In the genomic region with DNA sequence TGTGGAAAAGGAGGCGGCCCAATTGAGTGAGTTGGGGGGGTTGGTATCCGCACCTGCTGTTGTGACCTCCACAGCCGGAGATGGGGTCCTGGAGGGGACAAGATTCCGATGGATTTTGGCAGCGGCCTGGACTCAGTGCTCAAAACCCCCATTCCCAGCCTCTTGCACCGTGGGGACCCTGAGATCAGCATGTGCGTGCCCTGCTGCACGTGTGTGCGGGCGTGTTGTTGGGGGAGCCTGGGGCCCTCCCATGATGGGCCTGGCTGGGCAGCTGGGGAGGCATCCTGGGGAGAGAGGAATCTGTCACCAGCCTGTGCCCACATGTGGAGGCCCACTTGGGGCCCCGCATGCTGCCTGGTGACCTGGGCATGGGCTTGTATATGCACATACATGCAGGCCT, we compare ENCODE assay signal across 21 cellular contexts. TPM values are rescaled to one million over a fixed set of nuclear protein-coding genes. Genes with fewer than 3 reads are reported as not detected.
A peak's percentile ranks its signal among the peaks of the same experiment; 100 is the strongest.
DNase-seq lines count a peak whose midpoint lies in the region; ATAC-seq and TF ChIP-seq lines count a peak whose summit lies in the region.
"Had no signal": no experiment of that assay in that cellular context is flagged by ENCODE, and none has a peak within 500 bp of the region (broad histone marks: within the 10 kb centered on the region; RNA-seq: fewer than 3 reads in every experiment).

No MANE protein-coding gene starts in this region.

- H3K36me3 Mint-ChIP-seq in endodermal cell (ENCODE audit: low read depth) (no peaks in the 10 kb centered on the region), neural crest cell (ENCODE audit: low read depth) (no peaks in the 10 kb centered on the region)
- no peaks in the 10 kb centered on the region for H3K36me3 Mint-ChIP-seq in CD4-positive, alpha-beta memory T cell

- 93% methylated on average over 11 of the region's 11 CpGs for WGBS in right cardiac atrium
- 90 to 93% methylated on average over 4 to 11 of the region's 11 CpGs for WGBS in endodermal cell (ENCODE audit: insufficient coverage in 1 of 2, insufficient read length in 1 of 2), 2 experiments

- H3K4me1 ChIP-seq in right cardiac atrium (ENCODE audit: control insufficient read depth, insufficient read depth, low read length) (peaks cover 10% of the 10 kb centered on the region), endodermal cell (ENCODE audit: control insufficient read depth, insufficient read depth, low read length) (peaks cover 8% of the 10 kb centered on the region)
- H3K4me1 ChIP-seq in CD4-positive, alpha-beta memory T cell (ENCODE audit: insufficient read depth, low read length), result peaks cover 8% of the 10 kb centered on the region

- TF ChIP-seq CTCF in endodermal cell (conservative IDR thresholded peaks at IDR 0.05) (no peak), neural crest cell (conservative IDR thresholded peaks at IDR 0.05) (no peak)

- H3K9ac ChIP-seq in endodermal cell (ENCODE audit: extremely low read depth, low read length, poor library complexity, severe bottlenecking), result no peak overlapping the region

- no peaks in the 10 kb centered on the region for H3K36me3 ChIP-seq in endodermal cell (ENCODE audit: control insufficient read depth, insufficient read depth, low read length)
- no peaks in the 10 kb centered on the region for H3K36me3 ChIP-seq in CD4-positive, alpha-beta memory T cell (ENCODE audit: insufficient read depth, low read length)

- POLR2A ChIA-PET in CD4-positive, alpha-beta memory T cell (lab: Charles Lee; ENCODE audit: partially characterized antibody), result no interaction called here

- H3K4me3 ChIP-seq in right cardiac atrium (ENCODE audit: low read length), result no peak overlapping the region
- H3K4me3 ChIP-seq in endodermal cell (ENCODE audit: low read length), result no peak overlapping the region
- no peak overlapping the region for H3K4me3 ChIP-seq in CD4-positive, alpha-beta memory T cell (ENCODE audit: low read length in 2 of 2)
- H3K4me3 ChIP-seq: A549, GM12878 had no signal

- CTCF ChIA-PET in CD4-positive, alpha-beta memory T cell (lab: Charles Lee; ENCODE audit: partially characterized antibody), result no interaction called here

- H3K27ac Mint-ChIP-seq in endodermal cell, result no peak overlapping the region
- H3K27ac Mint-ChIP-seq in neural crest cell (ENCODE audit: unreplicated experiment), result peak overlapping the region; percentile 43
- H3K27ac Mint-ChIP-seq in CD4-positive, alpha-beta memory T cell, result no peak overlapping the region
- H3K27ac Mint-ChIP-seq: CD4-positive, alpha-beta T cell; HFFc6 had no signal

- intact Hi-C loops in right cardiac atrium (cut with DNase I), result no loop called here
- intact Hi-C loops in Right ventricle myocardium inferior (cut with DNase I), result no loop called here
- intact Hi-C loops in CD4-positive, alpha-beta memory T cell (cut with micrococcal nuclease), result no loop called here

- peaks cover 21% of the 10 kb centered on the region for H3K4me1 Mint-ChIP-seq in endodermal cell
- H3K4me1 Mint-ChIP-seq in neural crest cell, result peaks cover 91% of the 10 kb centered on the region
- peaks cover 2 to 27% (median 12%) of the 10 kb centered on the region in 4 donors for H3K4me1 Mint-ChIP-seq in CD4-positive, alpha-beta memory T cell

- H3K9me3 ChIP-seq in right cardiac atrium (ENCODE audit: control insufficient read depth, low read length) (no peaks in the 10 kb centered on the region), endodermal cell (ENCODE audit: control insufficient read depth, low read length) (no peaks in the 10 kb centered on the region)
- no peaks in the 10 kb centered on the region for H3K9me3 ChIP-seq in CD4-positive, alpha-beta memory T cell (ENCODE audit: control insufficient read depth in 1 of 2, low read length in 2 of 2)
- H3K9me3 ChIP-seq: A549 had no signal

- ATAC-seq in right cardiac atrium (no peak), Right ventricle myocardium inferior (no peak), GM21529 (IDR thresholded peaks at IDR 0.05; ENCODE audit: unreplicated experiment) (no peak)
- ATAC-seq: A549, GM12878 had no signal

- no peak overlapping the region for H3K27ac ChIP-seq in right cardiac atrium (ENCODE audit: low read length)
- H3K27ac ChIP-seq in endodermal cell (ENCODE audit: low read depth, low read length), result peak overlapping the region; percentile 32
- H3K27ac ChIP-seq in CD4-positive, alpha-beta memory T cell (ENCODE audit: low read depth, low read length), result no peak overlapping the region
- H3K27ac ChIP-seq: 22Rv1, C4-2B, HL-60 had no signal

- H3K27me3 Mint-ChIP-seq in endodermal cell (ENCODE audit: insufficient read depth), result peaks cover 52% of the 10 kb centered on the region
- H3K27me3 Mint-ChIP-seq in neural crest cell (ENCODE audit: low read depth), result no peaks in the 10 kb centered on the region
- peaks cover 30 to 49% of the 10 kb centered on the region in 2 donors for H3K27me3 Mint-ChIP-seq in CD4-positive, alpha-beta memory T cell

- H3K4me3 Mint-ChIP-seq in endodermal cell (no peak overlapping the region), neural crest cell (peak overlapping the region; percentile 69)
- H3K4me3 Mint-ChIP-seq in CD4-positive, alpha-beta memory T cell, result no peak overlapping the region
- H3K4me3 Mint-ChIP-seq: CD4-positive, alpha-beta T cell; HFFc6 had no signal

- H3K27me3 ChIP-seq in right cardiac atrium (ENCODE audit: control insufficient read depth, insufficient read depth) (no peaks in the 10 kb centered on the region), endodermal cell (ENCODE audit: control insufficient read depth, insufficient read depth, low read length, poor library complexity, severe bottlenecking) (peaks cover 37% of the 10 kb centered on the region)
- peaks cover 15% of the 10 kb centered on the region for H3K27me3 ChIP-seq in CD4-positive, alpha-beta memory T cell (ENCODE audit: insufficient read depth, low read length)

- H3K9me3 Mint-ChIP-seq in endodermal cell (no peaks in the 10 kb centered on the region), neural crest cell (no peaks in the 10 kb centered on the region)
- H3K9me3 Mint-ChIP-seq in CD4-positive, alpha-beta memory T cell, result no peaks in the 10 kb centered on the region
- H3K9me3 Mint-ChIP-seq: CD4-positive, alpha-beta T cell; HFFc6 had no signal

- DNase-seq in right cardiac atrium, result peak in 2 of 3 donors; percentile 26 to 41
- no peak for DNase-seq in Right ventricle myocardium inferior (ENCODE audit: missing footprints)
- DNase-seq in endodermal cell, result no peak
- DNase-seq in neural crest cell (ENCODE audit: low read depth, low spot score), result no peak
- no peak for DNase-seq in SK-N-DZ (ENCODE audit: low spot score)
- no peak for DNase-seq in CD4-positive, alpha-beta memory T cell
- DNase-seq: AML-193; CD4-positive, alpha-beta T cell; DMS153; DMS79; HCEC 1CT; HFFc6; IMR-90 had no signal

RNA-seq across cellular contexts. Expression of gene CNTFR, which starts 14.9 kb away (rescaled TPM):
- total RNA-seq in right cardiac atrium (10 to 100 TPM; 14.9 to 66.4 (median 46.0) TPM), Right ventricle myocardium inferior (8.7 TPM), endodermal cell (1 to 10 TPM in 1 of 2 donors, under 1 TPM in 1; 0.53 to 1.6 TPM), neural crest cell (112 and 115 TPM in 2 replicates)
- 55.0 TPM for polyA plus RNA-seq in right cardiac atrium
- 187 TPM for polyA plus RNA-seq in endodermal cell (2013, experiment 1 of 2)
- polyA plus RNA-seq in endodermal cell (2013, experiment 2 of 2), result 167 TPM
- 85.6 and 98.3 TPM in 2 replicates for polyA plus RNA-seq in SK-N-DZ (2014; cell fraction: cytosol; rRNA removed)
- 45.4 and 60.6 TPM in 2 replicates for polyA plus RNA-seq in SK-N-DZ (2014; cell fraction: nucleus; rRNA removed)
- total RNA-seq in CD4-positive, alpha-beta memory T cell, result not detected
- not detected for polyA plus RNA-seq in CD4-positive, alpha-beta memory T cell
- total RNA-seq: CD4-positive, alpha-beta T cell; Daoy; GM12878; HFFc6; IMR-90 had no signal
- polyA plus RNA-seq: GM12878, IMR-90 had no signal

RNA-seq across cellular contexts. Expression of gene RPP25L, which starts 37.3 kb away (rescaled TPM):
- total RNA-seq in right cardiac atrium (10 to 100 TPM; 17.8 to 34.5 (median 31.3) TPM), Right ventricle myocardium inferior (38.3 TPM), endodermal cell (10 to 100 TPM; 19.3 to 22.4 TPM), neural crest cell (22.7 and 23.8 TPM in 2 replicates)
- polyA plus RNA-seq in right cardiac atrium, result 49.0 TPM
- 30.1 TPM for polyA plus RNA-seq in endodermal cell (2013, experiment 1 of 2)
- polyA plus RNA-seq in endodermal cell (2013, experiment 2 of 2), result 22.1 TPM
- 31.2 and 38.8 TPM in 2 replicates for polyA plus RNA-seq in SK-N-DZ (2014; cell fraction: cytosol; rRNA removed)
- 21.2 and 32.3 TPM in 2 replicates for polyA plus RNA-seq in SK-N-DZ (2014; cell fraction: nucleus; rRNA removed)
- 10 to 100 TPM; 28.5 to 28.9 TPM for total RNA-seq in CD4-positive, alpha-beta memory T cell
- polyA plus RNA-seq in CD4-positive, alpha-beta memory T cell, result 10 to 100 TPM; 39.1 to 46.5 TPM

RNA-seq across cellular contexts. Expression of gene DCTN3, which starts 45.7 kb away (rescaled TPM):
- 100 to 1,000 TPM in 3 of 4 donors, 10 to 100 TPM in 1; 99.3 to 128 (median 117) TPM for total RNA-seq in right cardiac atrium
- polyA plus RNA-seq in right cardiac atrium, result 113 TPM
- 133 TPM for total RNA-seq in Right ventricle myocardium inferior
- total RNA-seq in endodermal cell, result 10 to 100 TPM; 51.9 to 53.6 TPM
- 117 TPM for polyA plus RNA-seq in endodermal cell (2013, experiment 1 of 2)
- polyA plus RNA-seq in endodermal cell (2013, experiment 2 of 2), result 113 TPM
- total RNA-seq in neural crest cell, result 92.1 and 102 TPM in 2 replicates
- polyA plus RNA-seq in SK-N-DZ (2014; cell fraction: cytosol; rRNA removed), result 57.8 and 72.5 TPM in 2 replicates
- 49.2 and 57.7 TPM in 2 replicates for polyA plus RNA-seq in SK-N-DZ (2014; cell fraction: nucleus; rRNA removed)
- total RNA-seq in CD4-positive, alpha-beta memory T cell, result 10 to 100 TPM; 57.8 to 62.0 TPM
- polyA plus RNA-seq in CD4-positive, alpha-beta memory T cell, result 100 to 1,000 TPM; 112 to 144 TPM

RNA-seq across cellular contexts. Expression of gene ENHO, which starts 51.8 kb away (rescaled TPM):
- 1 to 10 TPM in 3 of 4 donors, under 1 TPM in 1; 0.67 to 2.3 (median 1.6) TPM for total RNA-seq in right cardiac atrium
- 3.2 TPM for polyA plus RNA-seq in right cardiac atrium
- 0.51 TPM for total RNA-seq in Right ventricle myocardium inferior
- total RNA-seq in endodermal cell, result 10 to 100 TPM in 1 of 2 donors, 1 to 10 TPM in 1; 7.1 to 14.5 TPM
- 19.4 TPM for polyA plus RNA-seq in endodermal cell (2013, experiment 1 of 2)
- 17.3 TPM for polyA plus RNA-seq in endodermal cell (2013, experiment 2 of 2)
- total RNA-seq in neural crest cell, result 12.0 and 13.2 TPM in 2 replicates
- polyA plus RNA-seq in SK-N-DZ (2014; cell fraction: cytosol; rRNA removed), result 50.2 and 61.0 TPM in 2 replicates
- polyA plus RNA-seq in SK-N-DZ (2014; cell fraction: nucleus; rRNA removed), result 21.5 and 35.3 TPM in 2 replicates
- total RNA-seq in CD4-positive, alpha-beta memory T cell, result not detected
- under 1 TPM in 1 of 2 donors, not detected in 1; 0.47 TPM for polyA plus RNA-seq in CD4-positive, alpha-beta memory T cell
- total RNA-seq: GM12878, IMR-90 had no signal
- polyA plus RNA-seq: GM12878, IMR-90 had no signal

RNA-seq across cellular contexts. Expression of gene ARID3C, which starts 54.2 kb away (rescaled TPM):
- total RNA-seq in right cardiac atrium, result not detected
- not detected for polyA plus RNA-seq in right cardiac atrium
- total RNA-seq in Right ventricle myocardium inferior, result not detected
- under 1 TPM; 0.31 to 0.80 TPM for total RNA-seq in endodermal cell
- 0.14 TPM for polyA plus RNA-seq in endodermal cell (2013, experiment 1 of 2)
- 0.83 TPM for polyA plus RNA-seq in endodermal cell (2013, experiment 2 of 2)
- total RNA-seq in neural crest cell, result 0.68 TPM in 1 of 2 replicates, not detected in the other
- polyA plus RNA-seq in SK-N-DZ (2014; cell fraction: cytosol; rRNA removed), result 0.25 TPM in 1 of 2 replicates, not detected in the other
- polyA plus RNA-seq in SK-N-DZ (2014; cell fraction: nucleus; rRNA removed), result 0.15 TPM in 1 of 2 replicates, not detected in the other
- not detected for total RNA-seq in CD4-positive, alpha-beta memory T cell
- not detected for polyA plus RNA-seq in CD4-positive, alpha-beta memory T cell
- total RNA-seq: Daoy, GM12878, IMR-90 had no signal
- polyA plus RNA-seq: BJ, GM12878 had no signal

Comparison
In these comparisons a context has a peak if more than half of its experiments do, and no peak if none do; other contexts are left out.
1. DNase-seq: peak in right cardiac atrium (2 of 3); none in Right ventricle myocardium inferior (single experiment), endodermal cell (single experiment), neural crest cell (single experiment), SK-N-DZ (single experiment) and CD4-positive, alpha-beta memory T cell (0 of 5).